8 cellular contexts compared by ENCODE assay signal in genomic region chr13:98485561-98485960, GRCh38.
DNase-seq lines count a peak whose midpoint lies in the region; ATAC-seq, FAIRE-seq and TF ChIP-seq lines count a peak whose summit lies in the region.

No MANE protein-coding gene starts in this region.

- no peaks in the 10 kb centered on the region for H3K9me3 Mint-ChIP-seq in naive thymus-derived CD8-positive, alpha-beta T cell

- TF ChIP-seq RAD21 in A549 (conservative IDR thresholded peaks at IDR 0.05 in 1 of 2, IDR thresholded peaks at IDR 0.05 in 1 of 2): no peak

- CTCF ChIA-PET in A549 (lab: Yijun Ruan, JAX): interaction anchor here (0.7 to 6.0 kb wide), 4 partner anchors 12 to 169 kb away, joined by 3 to 42 read pairs (median 10); no protein-coding TSS in a partner anchor

- H3K27me3 ChIP-seq in HUES64 (ENCODE audit: insufficient read depth, low read length): no peaks in the 10 kb centered on the region
- no peaks in the 10 kb centered on the region for H3K27me3 ChIP-seq in colonic mucosa

- DNase-seq in A549 (ENCODE audit: low read depth in 1 of 2, low spot score in 1 of 2) (no peak), colonic mucosa (no peak), NCI-H2029 (lab: John Stamatoyannopoulos, UW) (no peak), H4 (ENCODE audit: low spot score) (no peak), HT-29 (ENCODE audit: low spot score) (no peak)
- DNase-seq in naive thymus-derived CD8-positive, alpha-beta T cell: no peak

- H3K36me3 Mint-ChIP-seq in naive thymus-derived CD8-positive, alpha-beta T cell: peaks cover 3 to 19% (median 5%) of the 10 kb centered on the region in 3 donors

- intact Hi-C loops in colonic mucosa (cut with DNase I): no loop called here

- H3K4me1 ChIP-seq in A549: peaks cover 81% of the 10 kb centered on the region
- peaks cover 45% of the 10 kb centered on the region for H3K4me1 ChIP-seq in HUES64 (ENCODE audit: insufficient read depth, low read length)
- peaks cover 31% of the 10 kb centered on the region for H3K4me1 ChIP-seq in colonic mucosa

- no peak for FAIRE-seq in A549 (lab: Jason Lieb, UNC)

- peak overlapping the region in 9 of 10 donors; percentile 14 to 91 (median 57) for H3K27ac Mint-ChIP-seq in naive thymus-derived CD8-positive, alpha-beta T cell

- H3K27me3 Mint-ChIP-seq in naive thymus-derived CD8-positive, alpha-beta T cell: no peaks in the 10 kb centered on the region

- WGBS in A549 (ENCODE audit: missing lambda C conversion rate): 83% methylated on average over 6 of the region's 11 CpGs
- 91% methylated on average over 11 of the region's 11 CpGs for WGBS in HUES64

- peak overlapping the region in 1 of 10 donors; percentile 52 for H3K4me3 Mint-ChIP-seq in naive thymus-derived CD8-positive, alpha-beta T cell

- H3K27ac ChIP-seq in A549 (peak overlapping the region; percentile 93 to 98), HUES64 (ENCODE audit: low read depth, low read length) (peak overlapping the region; percentile 91; the same call in 1 of the 2 replicates), colonic mucosa (peak overlapping the region; percentile 76)

- H3K4me2 ChIP-seq in A549: peak overlapping the region; percentile 75

- peaks cover 41 to 89% (median 88%) of the 10 kb centered on the region in 4 donors for H3K4me1 Mint-ChIP-seq in naive thymus-derived CD8-positive, alpha-beta T cell

- ATAC-seq in A549: no peak
- no peak for ATAC-seq in naive thymus-derived CD8-positive, alpha-beta T cell
- ATAC-seq in GM18868 (IDR thresholded peaks at IDR 0.05; ENCODE audit: unreplicated experiment): no peak

- no peak overlapping the region for H3K9ac ChIP-seq in HUES64 (ENCODE audit: low read depth, low read length)
- peak overlapping the region in 1 of 2 donors; percentile 38 for H3K9ac ChIP-seq in colonic mucosa (ENCODE audit: low read depth in 2 of 2, low read length in 2 of 2)

- H3K9me3 ChIP-seq in A549 (no peaks in the 10 kb centered on the region), HUES64 (ENCODE audit: insufficient read depth, low read depth, low read length) (no peaks in the 10 kb centered on the region), colonic mucosa (no peaks in the 10 kb centered on the region)

- H3K4me3 ChIP-seq in A549 (no peak overlapping the region; the same call in 2 of the 3 replicates), HUES64 (ENCODE audit: low read length) (no peak overlapping the region), colonic mucosa (no peak overlapping the region)

- TF ChIP-seq CTCF in A549 (IDR thresholded peaks at IDR 0.05): no peak
- TF ChIP-seq CTCF in colonic mucosa (IDR thresholded peaks at IDR 0.05): no peak

- TF ChIP-seq POLR2A in A549 (IDR thresholded peaks at IDR 0.05; ENCODE audit: low read length): no peak

- POLR2A ChIA-PET in A549 (lab: Yijun Ruan, JAX): interaction anchor here (0.6 to 2.3 kb wide), 5 partner anchors 17 to 97 kb away, joined by 4 to 15 read pairs (median 8); partner anchors contain the start of gene STK24
- POLR2A ChIA-PET in naive thymus-derived CD8-positive, alpha-beta T cell (lab: Charles Lee): interaction anchor here (0.5 to 1.5 kb wide), 3 partner anchors 9 to 92 kb away, joined by 4 to 5 read pairs (median 4); no protein-coding TSS in a partner anchor

- H3K36me3 ChIP-seq in HUES64 (ENCODE audit: insufficient read depth, low read length): peaks cover 9% of the 10 kb centered on the region; the same call in 1 of the 2 replicates
- H3K36me3 ChIP-seq in colonic mucosa: no peaks in the 10 kb centered on the region

- no peak for TF ChIP-seq EP300 in A549 (IDR thresholded peaks at IDR 0.05)

TF ChIP-seq in A549, 52 proteins besides CTCF, POLR2A, EP300 and RAD21:
- TF ChIP-seq HOXB5 (CRISPR knock-in tag; IDR thresholded peaks at IDR 0.05): peak; percentile 66; the same call in 1 of the 2 replicates
- TF ChIP-seq, protein P1, sequence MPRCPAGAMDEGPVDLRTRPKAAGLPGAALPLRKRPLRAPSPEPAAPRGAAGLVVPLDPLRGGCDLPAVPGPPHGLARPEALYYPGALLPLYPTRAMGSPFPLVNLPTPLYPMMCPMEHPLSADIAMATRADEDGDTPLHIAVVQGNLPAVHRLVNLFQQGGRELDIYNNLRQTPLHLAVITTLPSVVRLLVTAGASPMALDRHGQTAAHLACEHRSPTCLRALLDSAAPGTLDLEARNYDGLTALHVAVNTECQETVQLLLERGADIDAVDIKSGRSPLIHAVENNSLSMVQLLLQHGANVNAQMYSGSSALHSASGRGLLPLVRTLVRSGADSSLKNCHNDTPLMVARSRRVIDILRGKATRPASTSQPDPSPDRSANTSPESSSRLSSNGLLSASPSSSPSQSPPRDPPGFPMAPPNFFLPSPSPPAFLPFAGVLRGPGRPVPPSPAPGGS (IDR thresholded peaks at IDR 0.05): no peak
- no peak for TF ChIP-seq ESRRA (IDR thresholded peaks at IDR 0.05; ENCODE audit: borderline replicate concordance, low read length)
- peak; percentile 92 for TF ChIP-seq HEYL (CRISPR knock-in tag; IDR thresholded peaks at IDR 0.05)
- peak; percentile 91 for TF ChIP-seq ZSCAN20 (CRISPR knock-in tag; IDR thresholded peaks at IDR 0.05)
- peak; percentile 92 for TF ChIP-seq HOXB13 (CRISPR knock-in tag; IDR thresholded peaks at IDR 0.05; ENCODE audit: low read depth)
- TF ChIP-seq JUN (IDR thresholded peaks at IDR 0.05): no peak
- TF ChIP-seq, protein P2, sequence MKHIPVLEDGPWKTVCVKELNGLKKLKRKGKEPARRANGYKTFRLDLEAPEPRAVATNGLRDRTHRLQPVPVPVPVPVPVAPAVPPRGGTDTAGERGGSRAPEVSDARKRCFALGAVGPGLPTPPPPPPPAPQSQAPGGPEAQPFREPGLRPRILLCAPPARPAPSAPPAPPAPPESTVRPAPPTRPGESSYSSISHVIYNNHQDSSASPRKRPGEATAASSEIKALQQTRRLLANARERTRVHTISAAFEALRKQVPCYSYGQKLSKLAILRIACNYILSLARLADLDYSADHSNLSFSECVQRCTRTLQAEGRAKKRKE (CRISPR knock-in tag; IDR thresholded peaks at IDR 0.05; ENCODE audit: low read depth): peak; percentile 80; the same call in 1 of the 2 replicates
- no peak for TF ChIP-seq RNF2 (IDR thresholded peaks at IDR 0.05; ENCODE audit: borderline replicate concordance, low read depth)
- 0 out of 2 replicates have a peak, but pooled peaks have one; percentile 67 for TF ChIP-seq HOXA7 (CRISPR knock-in tag; IDR thresholded peaks at IDR 0.05)
- no peak for TF ChIP-seq MAZ (IDR thresholded peaks at IDR 0.05; ENCODE audit: borderline replicate concordance, low read depth, low read length)
- TF ChIP-seq, protein P3, sequence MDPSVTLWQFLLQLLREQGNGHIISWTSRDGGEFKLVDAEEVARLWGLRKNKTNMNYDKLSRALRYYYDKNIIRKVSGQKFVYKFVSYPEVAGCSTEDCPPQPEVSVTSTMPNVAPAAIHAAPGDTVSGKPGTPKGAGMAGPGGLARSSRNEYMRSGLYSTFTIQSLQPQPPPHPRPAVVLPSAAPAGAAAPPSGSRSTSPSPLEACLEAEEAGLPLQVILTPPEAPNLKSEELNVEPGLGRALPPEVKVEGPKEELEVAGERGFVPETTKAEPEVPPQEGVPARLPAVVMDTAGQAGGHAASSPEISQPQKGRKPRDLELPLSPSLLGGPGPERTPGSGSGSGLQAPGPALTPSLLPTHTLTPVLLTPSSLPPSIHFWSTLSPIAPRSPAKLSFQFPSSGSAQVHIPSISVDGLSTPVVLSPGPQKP (IDR thresholded peaks at IDR 0.05; ENCODE audit: low read depth, low read length): no peak
- no peak for TF ChIP-seq NFE2L2 (conservative IDR thresholded peaks at IDR 0.05; ENCODE audit: low read length)
- TF ChIP-seq, protein P4, sequence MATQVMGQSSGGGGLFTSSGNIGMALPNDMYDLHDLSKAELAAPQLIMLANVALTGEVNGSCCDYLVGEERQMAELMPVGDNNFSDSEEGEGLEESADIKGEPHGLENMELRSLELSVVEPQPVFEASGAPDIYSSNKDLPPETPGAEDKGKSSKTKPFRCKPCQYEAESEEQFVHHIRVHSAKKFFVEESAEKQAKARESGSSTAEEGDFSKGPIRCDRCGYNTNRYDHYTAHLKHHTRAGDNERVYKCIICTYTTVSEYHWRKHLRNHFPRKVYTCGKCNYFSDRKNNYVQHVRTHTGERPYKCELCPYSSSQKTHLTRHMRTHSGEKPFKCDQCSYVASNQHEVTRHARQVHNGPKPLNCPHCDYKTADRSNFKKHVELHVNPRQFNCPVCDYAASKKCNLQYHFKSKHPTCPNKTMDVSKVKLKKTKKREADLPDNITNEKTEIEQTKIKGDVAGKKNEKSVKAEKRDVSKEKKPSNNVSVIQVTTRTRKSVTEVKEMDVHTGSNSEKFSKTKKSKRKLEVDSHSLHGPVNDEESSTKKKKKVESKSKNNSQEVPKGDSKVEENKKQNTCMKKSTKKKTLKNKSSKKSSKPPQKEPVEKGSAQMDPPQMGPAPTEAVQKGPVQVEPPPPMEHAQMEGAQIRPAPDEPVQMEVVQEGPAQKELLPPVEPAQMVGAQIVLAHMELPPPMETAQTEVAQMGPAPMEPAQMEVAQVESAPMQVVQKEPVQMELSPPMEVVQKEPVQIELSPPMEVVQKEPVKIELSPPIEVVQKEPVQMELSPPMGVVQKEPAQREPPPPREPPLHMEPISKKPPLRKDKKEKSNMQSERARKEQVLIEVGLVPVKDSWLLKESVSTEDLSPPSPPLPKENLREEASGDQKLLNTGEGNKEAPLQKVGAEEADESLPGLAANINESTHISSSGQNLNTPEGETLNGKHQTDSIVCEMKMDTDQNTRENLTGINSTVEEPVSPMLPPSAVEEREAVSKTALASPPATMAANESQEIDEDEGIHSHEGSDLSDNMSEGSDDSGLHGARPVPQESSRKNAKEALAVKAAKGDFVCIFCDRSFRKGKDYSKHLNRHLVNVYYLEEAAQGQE (IDR thresholded peaks at IDR 0.05): no peak
- peak; percentile 52; the same call in 1 of the 2 replicates for TF ChIP-seq FOXS1 (CRISPR knock-in tag; IDR thresholded peaks at IDR 0.05)
- TF ChIP-seq EHF (CRISPR knock-in tag; IDR thresholded peaks at IDR 0.05): peak; percentile 64; the same call in 1 of the 2 replicates
- TF ChIP-seq ZNF302 (CRISPR knock-in tag; IDR thresholded peaks at IDR 0.05): no peak
TF ChIP-seq in A549: peak in this region for 8.
